Comparison of ENCODE assay signal across 23 cellular contexts in the genomic region with DNA sequence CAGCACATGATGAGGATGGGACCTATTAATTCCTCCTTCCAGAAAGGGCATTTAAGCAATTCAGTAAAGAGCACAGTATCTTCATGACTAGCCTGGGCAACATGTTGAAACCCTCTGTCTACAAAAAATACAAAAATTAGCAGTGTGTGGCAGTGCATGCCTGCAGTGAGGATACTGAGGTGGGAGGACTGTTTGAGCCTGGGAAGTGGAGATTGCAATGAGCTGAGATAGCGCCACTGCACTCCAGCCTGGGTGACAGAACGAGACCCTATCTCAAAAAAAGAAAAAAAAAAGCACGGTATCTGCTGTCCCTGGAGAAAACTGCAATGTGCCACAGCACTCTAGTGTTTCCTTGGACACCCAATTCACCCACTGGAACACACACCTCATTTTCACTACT. TPM values are rescaled to one million over a fixed set of nuclear protein-coding genes. Genes with fewer than 3 reads are reported as not detected.
"Had no signal": no experiment of that assay in that cellular context is flagged by ENCODE, and none has a peak within 500 bp of the region (broad histone marks: within the 10 kb centered on the region; RNA-seq: fewer than 3 reads in every experiment).

No MANE protein-coding gene starts in this region.

- H3K4me3 Mint-ChIP-seq: activated CD4-positive, alpha-beta T cell treated with anti-CD3 and anti-CD28 coated beads, Interleukin-2, amount 10 ng/mL, durations not matched to agents 7 days and 5 days; activated CD8-positive, alpha-beta memory T cell treated with anti-CD3 and anti-CD28 coated beads, Interleukin-2, amount 10 ng/mL, durations not matched to agents 7 days and 5 days; activated CD8-positive, alpha-beta T cell treated with anti-CD3 and anti-CD28 coated beads, Interleukin-2, amount 10 ng/mL, durations not matched to agents 7 days and 5 days; activated naive CD8-positive, alpha-beta T cell; activated T-cell treated with anti-CD3 and anti-CD28 coated beads, Interleukin-2, amount 50 U/mL, for 72 hours; WTC11 had no signal

- H3K27ac Mint-ChIP-seq: activated CD4-positive, alpha-beta T cell treated with anti-CD3 and anti-CD28 coated beads, Interleukin-2, amount 10 ng/mL, durations not matched to agents 7 days and 5 days; activated CD8-positive, alpha-beta memory T cell treated with anti-CD3 and anti-CD28 coated beads, Interleukin-2, amount 10 ng/mL, durations not matched to agents 7 days and 5 days; activated CD8-positive, alpha-beta T cell treated with anti-CD3 and anti-CD28 coated beads, Interleukin-2, amount 10 ng/mL, durations not matched to agents 7 days and 5 days; progenitor cell of endocrine pancreas; WTC11 had no signal

- H3K27me3 Mint-ChIP-seq: activated CD4-positive, alpha-beta T cell treated with anti-CD3 and anti-CD28 coated beads, Interleukin-2, amount 10 ng/mL, durations not matched to agents 7 days and 5 days; activated CD8-positive, alpha-beta memory T cell treated with anti-CD3 and anti-CD28 coated beads, Interleukin-2, amount 10 ng/mL, durations not matched to agents 7 days and 5 days; activated naive CD8-positive, alpha-beta T cell had no signal

- DNase-seq: activated CD4-positive, alpha-beta T cell treated with anti-CD3 and anti-CD28 coated beads for 1 hour; activated CD4-positive, alpha-beta T cell treated with anti-CD3 and anti-CD28 coated beads, Interleukin-2, amount 10 ng/mL, durations not matched to agents 7 days and 5 days; activated CD8-positive, alpha-beta memory T cell treated with anti-CD3 and anti-CD28 coated beads, Interleukin-2, amount 10 ng/mL, durations not matched to agents 7 days and 5 days; activated CD8-positive, alpha-beta T cell treated with anti-CD3 and anti-CD28 coated beads, Interleukin-2, amount 10 ng/mL, durations not matched to agents 7 days and 5 days; activated naive CD4-positive, alpha-beta T cell treated with Interleukin-2 at 50 U/mL for 16 hours; activated T-cell treated with anti-CD3 and anti-CD28 coated beads, Interleukin-2, amount 50 U/mL, for 72 hours; anterior cingulate cortex; dermis blood vessel endothelial cell; effector CD4-positive, alpha-beta T cell; left lung; lower lobe of right lung; mesenchymal stem cell; ovary; right lobe of liver; stimulated activated CD4-positive, alpha-beta T cell treated with anti-CD3 and anti-CD28 coated beads, Interleukin-2, amount 100 ng/mL, for 48 hours; stimulated activated naive CD4-positive, alpha-beta T cell treated with Interleukin-2 at 50 U/mL for 16 hours had no signal

- H3K27ac ChIP-seq: epithelial cell of prostate, left lung, lower lobe of right lung, ovary, right lobe of liver, tibial nerve had no signal

- H3K36me3 ChIP-seq: left lung, lower lobe of right lung, ovary, right lobe of liver, tibial nerve had no signal

- ATAC-seq: activated CD8-positive, alpha-beta memory T cell treated with anti-CD3 and anti-CD28 coated beads, Interleukin-2, amount 10 ng/mL, durations not matched to agents 7 days and 5 days; activated CD8-positive, alpha-beta T cell treated with anti-CD3 and anti-CD28 coated beads, Interleukin-2, amount 10 ng/mL, durations not matched to agents 7 days and 5 days; activated T-cell treated with anti-CD3 and anti-CD28 coated beads, Interleukin-2, amount 50 U/mL, for 72 hours; left lung; lower lobe of right lung; right lobe of liver; WTC11 had no signal

- H3K4me1 ChIP-seq: left lung, lower lobe of right lung, right lobe of liver, tibial nerve had no signal

- H3K9me3 ChIP-seq: left lung, lower lobe of right lung, ovary, right lobe of liver, tibial nerve had no signal

- H3K4me3 ChIP-seq: left lung, lower lobe of right lung, ovary, right lobe of liver, tibial nerve had no signal

- H3K27me3 ChIP-seq: left lung, ovary, right lobe of liver, tibial nerve had no signal

RNA-seq across cellular contexts. Expression of gene SAMD3, which starts 18.4 kb away (rescaled TPM):
- total RNA-seq: bronchial epithelial cell, dermis blood vessel endothelial cell, renal cortical epithelial cell had no signal
